Comparison of ENCODE assay signal across 1 cellular context in genomic region chr12:71685961-71686657, GRCh38.
TF ChIP-seq lines count a peak whose summit lies in the region.

Gene TMEM19, plus strand, starts transcription at chr12:71686082. Its CDS starts 599 bp downstream, at chr12:71686681.

TF ChIP-seq in HepG2, 621 proteins besides CTCF, POLR2A, EP300 and RAD21 (continued from another document and continues in another):
- TF ChIP-seq NR3C1 (CRISPR knock-in tag; IDR thresholded peaks at IDR 0.05) (no peak), PTBP1 (IDR thresholded peaks at IDR 0.05; ENCODE audit: low read depth, low read length, poor library complexity, severe bottlenecking) (no peak), KAT7 (CRISPR knock-in tag; IDR thresholded peaks at IDR 0.05; ENCODE audit: borderline replicate concordance) (0 out of 2 replicates have a peak, but pooled peaks have one; percentile 81), TIGD3 (CRISPR knock-in tag; IDR thresholded peaks at IDR 0.05; ENCODE audit: borderline replicate concordance) (peak; percentile 66; the same call in 1 of the 2 replicates), ZNF629 (CRISPR knock-in tag; conservative IDR thresholded peaks at IDR 0.05) (no peak), BCLAF1 (IDR thresholded peaks at IDR 0.05) (no peak), SRSF1 (optimal IDR thresholded peaks at IDR 0.05; ENCODE audit: low read depth, low read length) (no peak), ZNF10 (CRISPR knock-in tag; IDR thresholded peaks at IDR 0.05; ENCODE audit: borderline replicate concordance, low read depth) (no peak), SNAPC5 (CRISPR knock-in tag; IDR thresholded peaks at IDR 0.05; ENCODE audit: borderline replicate concordance) (no peak), GATAD2A (CRISPR knock-in tag; IDR thresholded peaks at IDR 0.05) (peak; percentile 59), ZNF235 (CRISPR knock-in tag; IDR thresholded peaks at IDR 0.05; ENCODE audit: borderline replicate concordance) (peak; percentile 90; the same call in 1 of the 2 replicates), KDM5B (CRISPR knock-in tag; IDR thresholded peaks at IDR 0.05; ENCODE audit: borderline replicate concordance) (peak; percentile 96), KDM3A (CRISPR knock-in tag; IDR thresholded peaks at IDR 0.05; ENCODE audit: low read depth) (peak; percentile 86; the same call in 1 of the 2 replicates), MLLT10 (CRISPR knock-in tag; IDR thresholded peaks at IDR 0.05) (no peak), ATF7 (IDR thresholded peaks at IDR 0.05) (no peak), ATF7 (CRISPR knock-in tag; IDR thresholded peaks at IDR 0.05) (peak; percentile 73; the same call in 1 of the 2 replicates), ATF7-NPFF (CRISPR knock-in tag; IDR thresholded peaks at IDR 0.05; ENCODE audit: low read depth) (peak; percentile 77; the same call in 1 of the 2 replicates), DRAP1 (CRISPR knock-in tag; IDR thresholded peaks at IDR 0.05) (peak; percentile 51; the same call in 1 of the 2 replicates), PRDM10 (CRISPR knock-in tag; IDR thresholded peaks at IDR 0.05; ENCODE audit: low read depth) (peak; percentile 59; the same call in 1 of the 2 replicates), ZNF609 (CRISPR knock-in tag; IDR thresholded peaks at IDR 0.05; ENCODE audit: borderline replicate concordance) (peak; percentile 71; the same call in 1 of the 2 replicates), TARDBP (CRISPR knock-in tag; IDR thresholded peaks at IDR 0.05) (peak; percentile 70), PITX1 (CRISPR knock-in tag; IDR thresholded peaks at IDR 0.05) (peak; percentile 71; the same call in 1 of the 2 replicates), ZSCAN20 (CRISPR knock-in tag; IDR thresholded peaks at IDR 0.05; ENCODE audit: borderline replicate concordance) (no peak; the same call in 1 of the 2 replicates), ZNF644 (CRISPR knock-in tag; IDR thresholded peaks at IDR 0.05; ENCODE audit: low read depth) (0 out of 2 replicates have a peak, but pooled peaks have one; percentile 18), DMAP1 (CRISPR knock-in tag; IDR thresholded peaks at IDR 0.05) (peak; percentile 84), CENPT (CRISPR knock-in tag; IDR thresholded peaks at IDR 0.05; ENCODE audit: low read depth) (no peak), HES4 (CRISPR knock-in tag; IDR thresholded peaks at IDR 0.05; ENCODE audit: borderline replicate concordance) (peak; percentile 85; the same call in 1 of the 2 replicates), ZC3H4 (CRISPR knock-in tag; IDR thresholded peaks at IDR 0.05; ENCODE audit: borderline replicate concordance) (peak; percentile 69; the same call in 1 of the 2 replicates), ZSCAN29 (CRISPR knock-in tag; conservative IDR thresholded peaks at IDR 0.05) (0 out of 2 replicates have a peak, but pooled peaks have one; percentile 21), ARID5B (CRISPR knock-in tag; IDR thresholded peaks at IDR 0.05) (peak; percentile 86), ZNF543 (CRISPR knock-in tag; IDR thresholded peaks at IDR 0.05) (peak; percentile 85), NPAS2 (CRISPR knock-in tag; IDR thresholded peaks at IDR 0.05; ENCODE audit: borderline replicate concordance) (no peak), ZC3H13 (CRISPR knock-in tag; IDR thresholded peaks at IDR 0.05) (no peak), ZNF296 (CRISPR knock-in tag; conservative IDR thresholded peaks at IDR 0.05) (no peak), IRF9 (CRISPR knock-in tag; IDR thresholded peaks at IDR 0.05; ENCODE audit: borderline replicate concordance) (peak; percentile 75; the same call in 1 of the 2 replicates), FOXM1 (CRISPR knock-in tag; IDR thresholded peaks at IDR 0.05) (no peak), ZNF12 (CRISPR knock-in tag; IDR thresholded peaks at IDR 0.05) (no peak), EZH2 (conservative IDR thresholded peaks at IDR 0.05; ENCODE audit: low read depth, low read length) (no peak), FOXA3 (CRISPR knock-in tag; IDR thresholded peaks at IDR 0.05) (peak; percentile 54), E2F5 (CRISPR knock-in tag; conservative IDR thresholded peaks at IDR 0.05) (no peak)
